In genomic region chr1:54764132-54764921, GRCh38 we compare ENCODE assay signal across 8 cellular contexts. TPM values are rescaled to one million over a fixed set of nuclear protein-coding genes. Genes with fewer than 3 reads are reported as not detected.
DNase-seq lines count a peak whose midpoint lies in the region; ATAC-seq lines count a peak whose summit lies in the region.

PARS2 (minus strand) TSS chr1:54764523; CDS start chr1:54759161, 5,362 bp downstream.

- H3K4me3 Mint-ChIP-seq in activated CD4-positive, alpha-beta T cell treated with anti-CD3 and anti-CD28 coated beads, Interleukin-2, amount 10 ng/mL, durations not matched to agents 7 days and 5 days: peak within 1 kb of the TSS; percentile 95

- no peaks in the 10 kb centered on the region for H3K9me3 Mint-ChIP-seq in activated CD4-positive, alpha-beta T cell treated with anti-CD3 and anti-CD28 coated beads, Interleukin-2, amount 10 ng/mL, durations not matched to agents 7 days and 5 days

- CTCF ChIA-PET in activated CD4-positive, alpha-beta T cell treated with anti-CD3 and anti-CD28 coated beads, Interleukin-2, amount 10 ng/mL, durations not matched to agents 7 days and 5 days (lab: Charles Lee): interaction anchor here (0.7 kb wide), 1 partner anchor 38 kb away, joined by 3 read pairs; no protein-coding TSS in a partner anchor

- no peaks in the 10 kb centered on the region for H3K36me3 Mint-ChIP-seq in activated CD4-positive, alpha-beta T cell treated with anti-CD3 and anti-CD28 coated beads, Interleukin-2, amount 10 ng/mL, durations not matched to agents 7 days and 5 days (ENCODE audit: low read depth)

- H3K27me3 Mint-ChIP-seq in activated CD4-positive, alpha-beta T cell treated with anti-CD3 and anti-CD28 coated beads, Interleukin-2, amount 10 ng/mL, durations not matched to agents 7 days and 5 days: no peaks in the 10 kb centered on the region

- POLR2A ChIA-PET in activated CD4-positive, alpha-beta T cell treated with anti-CD3 and anti-CD28 coated beads, Interleukin-2, amount 10 ng/mL, durations not matched to agents 7 days and 5 days (lab: Charles Lee): no interaction called here

- DNase-seq in C1 segment of cervical spinal cord (lab: John Stamatoyannopoulos, UW) (peak; percentile 55 to 99 (median 92)), NCI-H526 treated with DMSO at 0.1 percent for 48 hours (lab: John Stamatoyannopoulos, UW) (peak; percentile 99), dedifferentiated amniotic fluid mesenchymal stem cell (ENCODE audit: extremely low spot score) (peak; percentile 100), left kidney (ENCODE audit: low read depth, low spot score) (peak; percentile 100)
- DNase-seq in activated CD4-positive, alpha-beta T cell treated with anti-CD3 and anti-CD28 coated beads, Interleukin-2, amount 10 ng/mL, durations not matched to agents 7 days and 5 days: peak; percentile 97
- DNase-seq in stimulated activated CD4-positive, alpha-beta T cell treated with anti-CD3 and anti-CD28 coated beads, Interleukin-1b, Interleukin-23, amount 100 ng/mL, for 48 hours: peak; percentile 96

- ATAC-seq in GM19351 (IDR thresholded peaks at IDR 0.05; ENCODE audit: unreplicated experiment): peak; percentile 95
- ATAC-seq in HG03520 (IDR thresholded peaks at IDR 0.05; ENCODE audit: unreplicated experiment): peak; percentile 92

- peaks cover 22% of the 10 kb centered on the region for H3K4me1 Mint-ChIP-seq in activated CD4-positive, alpha-beta T cell treated with anti-CD3 and anti-CD28 coated beads, Interleukin-2, amount 10 ng/mL, durations not matched to agents 7 days and 5 days

- H3K27ac Mint-ChIP-seq in activated CD4-positive, alpha-beta T cell treated with anti-CD3 and anti-CD28 coated beads, Interleukin-2, amount 10 ng/mL, durations not matched to agents 7 days and 5 days: peak within 1 kb of the TSS; percentile 92

RNA-seq across cellular contexts. Expression of gene PARS2, which starts in this region (rescaled TPM):
- total RNA-seq in activated CD4-positive, alpha-beta T cell treated with anti-CD3 and anti-CD28 coated beads, Interleukin-2, amount 10 ng/mL, durations not matched to agents 7 days and 5 days: 1 to 10 TPM; 3.2 to 4.3 TPM

Comparison
In these comparisons a context has a peak if more than half of its experiments do, and no peak if none do; other contexts are left out.
1. Peak in every context shown above with its lines: DNase-seq and ATAC-seq.